Comparison of ENCODE assay signal across 10 cellular contexts in the genomic region with DNA sequence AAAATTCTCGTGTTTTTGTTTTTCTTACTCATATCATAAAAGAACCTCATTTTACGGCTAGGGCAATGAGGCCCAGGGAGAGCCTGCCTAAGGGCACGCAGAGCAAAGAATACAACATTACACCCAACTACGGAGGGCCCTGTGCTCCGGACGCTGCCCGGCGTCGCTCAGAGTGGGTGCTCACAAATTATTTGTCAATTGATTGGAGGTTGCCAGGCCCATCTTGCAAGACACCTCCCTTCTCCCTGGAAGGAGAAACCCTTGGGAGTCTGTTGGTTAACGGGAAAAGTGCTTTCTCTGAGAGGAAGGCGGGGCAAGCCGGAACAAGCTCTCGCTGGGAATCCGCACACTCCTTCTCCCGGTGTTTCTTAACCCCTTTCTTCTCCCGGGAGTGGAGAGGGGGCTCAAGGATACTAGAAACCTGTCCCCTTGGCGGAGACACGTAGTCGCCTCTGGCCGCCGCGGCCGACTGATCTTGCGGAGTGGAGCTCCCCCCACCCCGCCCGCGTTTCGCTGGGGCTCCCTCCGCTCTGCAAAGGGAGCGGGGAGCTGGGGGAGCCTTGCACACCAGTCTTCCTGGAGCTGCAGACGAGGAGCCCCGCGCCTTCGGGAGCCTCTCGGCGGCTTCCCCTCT.
DNase-seq lines count a peak whose midpoint lies in the region; ATAC-seq and TF ChIP-seq lines count a peak whose summit lies in the region.
"Had no signal": no experiment of that assay in that cellular context is flagged by ENCODE, and none has a peak within 500 bp of the region (broad histone marks: within the 10 kb centered on the region; RNA-seq: fewer than 3 reads in every experiment).

No MANE protein-coding gene starts in this region.

- intact Hi-C loops in lower lobe of right lung (cut with DNase I) = no loop called here
- intact Hi-C loops in stomach (cut with DNase I; ENCODE audit: low total_unique reads) = no loop called here

- no peak for ATAC-seq in lower lobe of right lung
- ATAC-seq in naive thymus-derived CD8-positive, alpha-beta T cell = no peak
- ATAC-seq in HG02973 (IDR thresholded peaks at IDR 0.05; ENCODE audit: unreplicated experiment) = no peak

- DNase-seq in NCI-H2227 (lab: John Stamatoyannopoulos, UW; ENCODE audit: unreplicated experiment) = peak; percentile 71
- DNase-seq in endodermal cell = peak; percentile 65
- peak; percentile 36 for DNase-seq in lower lobe of right lung
- DNase-seq in stomach = no peak
- no peak for DNase-seq in central memory CD4-positive, alpha-beta T cell
- DNase-seq in naive thymus-derived CD8-positive, alpha-beta T cell = no peak
- no peak for DNase-seq in NCI-H1417 treated with DMSO at 0.1 percent for 48 hours (lab: John Stamatoyannopoulos, UW)
- DNase-seq: effector CD4-positive, alpha-beta T cell; naive B cell had no signal

- H3K9me3 ChIP-seq in endodermal cell (ENCODE audit: control insufficient read depth, low read length) = no peaks in the 10 kb centered on the region
- H3K9me3 ChIP-seq in lower lobe of right lung = no peaks in the 10 kb centered on the region
- peaks cover 0 to 17% (median 0%) of the 10 kb centered on the region in 4 donors for H3K9me3 ChIP-seq in stomach

- H3K36me3 ChIP-seq in endodermal cell (ENCODE audit: control insufficient read depth, insufficient read depth, low read length) = no peaks in the 10 kb centered on the region
- H3K36me3 ChIP-seq in lower lobe of right lung = no peaks in the 10 kb centered on the region
- no peaks in the 10 kb centered on the region for H3K36me3 ChIP-seq in stomach

- no peaks in the 10 kb centered on the region for H3K9me3 Mint-ChIP-seq in endodermal cell
- peaks cover 0 to 4% (median 1%) of the 10 kb centered on the region in 9 donors for H3K9me3 Mint-ChIP-seq in naive thymus-derived CD8-positive, alpha-beta T cell

- H3K27me3 Mint-ChIP-seq in endodermal cell (ENCODE audit: insufficient read depth) = peaks cover 99% of the 10 kb centered on the region
- H3K27me3 Mint-ChIP-seq in naive thymus-derived CD8-positive, alpha-beta T cell = peaks cover 36 to 68% (median 57%) of the 10 kb centered on the region in 5 donors

- TF ChIP-seq POLR2A in stomach (IDR thresholded peaks at IDR 0.05) = no peak

- POLR2A ChIA-PET in naive thymus-derived CD8-positive, alpha-beta T cell (lab: Charles Lee) = no interaction called here

- H3K4me3 Mint-ChIP-seq in endodermal cell = peak overlapping the region; percentile 48
- H3K4me3 Mint-ChIP-seq in naive thymus-derived CD8-positive, alpha-beta T cell = peak overlapping the region in 1 of 10 donors; percentile 63

- TF ChIP-seq CTCF in endodermal cell (conservative IDR thresholded peaks at IDR 0.05) (no peak), lower lobe of right lung (IDR thresholded peaks at IDR 0.05) (no peak), stomach (IDR thresholded peaks at IDR 0.05) (no peak)

- H3K4me1 ChIP-seq in endodermal cell (ENCODE audit: control insufficient read depth, insufficient read depth, low read length) (peaks cover 3% of the 10 kb centered on the region), lower lobe of right lung (peaks cover 18% of the 10 kb centered on the region), stomach (peaks cover 0 to 30% (median 24%) of the 10 kb centered on the region in 4 donors)

- H3K4me3 ChIP-seq in endodermal cell (ENCODE audit: low read length) (peak overlapping the region; percentile 74), lower lobe of right lung (peak overlapping the region; percentile 36), stomach (peak overlapping the region; percentile 40 to 45 (median 43))

- peaks cover 100% of the 10 kb centered on the region for H3K27me3 ChIP-seq in endodermal cell (ENCODE audit: control insufficient read depth, insufficient read depth, low read length, poor library complexity, severe bottlenecking)
- H3K27me3 ChIP-seq in lower lobe of right lung (ENCODE audit: low read depth) = peaks cover 58% of the 10 kb centered on the region
- peaks cover 12 to 79% (median 43%) of the 10 kb centered on the region in 3 donors for H3K27me3 ChIP-seq in stomach

- 6% methylated on average over 36 of the region's 36 CpGs; no CpG with 5 or more reads in 1 of the 2 experiments for WGBS in endodermal cell (ENCODE audit: insufficient coverage in 1 of 2, insufficient read length in 1 of 2), 2 experiments
- 4 to 11% (median 8%) methylated on average over 18 to 36 of the region's 36 CpGs for WGBS in stomach, 5 donors

- H3K27ac Mint-ChIP-seq in endodermal cell = no peak overlapping the region
- no peak overlapping the region for H3K27ac Mint-ChIP-seq in naive thymus-derived CD8-positive, alpha-beta T cell
- H3K27ac Mint-ChIP-seq: naive B cell had no signal

- H3K27ac ChIP-seq in endodermal cell (ENCODE audit: low read depth, low read length) (no peak overlapping the region), lower lobe of right lung (no peak overlapping the region), stomach (no peak overlapping the region)

- no peaks in the 10 kb centered on the region for H3K36me3 Mint-ChIP-seq in endodermal cell (ENCODE audit: low read depth)
- peaks cover 0 to 8% (median 0%) of the 10 kb centered on the region in 3 donors for H3K36me3 Mint-ChIP-seq in naive thymus-derived CD8-positive, alpha-beta T cell
- H3K36me3 Mint-ChIP-seq: naive B cell had no signal

- no peak for TF ChIP-seq EP300 in stomach (IDR thresholded peaks at IDR 0.05)

- H3K9ac ChIP-seq in endodermal cell (ENCODE audit: extremely low read depth, low read length, poor library complexity, severe bottlenecking) = no peak overlapping the region

- peaks cover 2% of the 10 kb centered on the region for H3K4me1 Mint-ChIP-seq in endodermal cell
- H3K4me1 Mint-ChIP-seq in naive thymus-derived CD8-positive, alpha-beta T cell = peaks cover 0 to 6% (median 2%) of the 10 kb centered on the region in 4 donors
- H3K4me1 Mint-ChIP-seq: naive B cell had no signal

Comparison
In these comparisons a context has a peak if more than half of its experiments do, and no peak if none do; other contexts are left out.
1. DNase-seq: peak in NCI-H2227 (single experiment), endodermal cell (single experiment) and lower lobe of right lung (single experiment); none in stomach (single experiment), central memory CD4-positive, alpha-beta T cell (single experiment), naive thymus-derived CD8-positive, alpha-beta T cell (0 of 10) and NCI-H1417 treated with DMSO at 0.1 percent for 48 hours (single experiment).
2. Peak in every context shown above with its lines, with median percentiles within 50 percentile points of each other: H3K4me3 ChIP-seq.